ENCODE assay signal across 19 cellular contexts in genomic region chr11:106998126-106998525, GRCh38. TPM values are rescaled to one million over a fixed set of nuclear protein-coding genes. Genes with fewer than 3 reads are reported as not detected.
DNase-seq lines count a peak whose midpoint lies in the region; ATAC-seq and TF ChIP-seq lines count a peak whose summit lies in the region.
"Had no signal": no experiment of that assay in that cellular context is flagged by ENCODE, and none has a peak within 500 bp of the region (broad histone marks: within the 10 kb centered on the region; RNA-seq: fewer than 3 reads in every experiment).

No MANE protein-coding gene starts in this region.

- H2AK5ac ChIP-seq in IMR-90 (ENCODE audit: low read depth, low read length), result no peak overlapping the region

- no peak for TF ChIP-seq POLR2A in IMR-90 (IDR thresholded peaks at IDR 0.05; ENCODE audit: low read depth, low read length)

- peak overlapping the region; percentile 92 for H3K27ac Mint-ChIP-seq in osteocyte (ENCODE audit: unreplicated experiment)
- no peak overlapping the region for H3K27ac Mint-ChIP-seq in activated naive CD8-positive, alpha-beta T cell treated with anti-CD3 and anti-CD28 coated beads, Interleukin-2, amount 50 U/mL, for 24 hours
- H3K27ac Mint-ChIP-seq: mesothelial cell of epicardium; nephron; T-helper 2 cell treated with Interferon-gamma antibody and Interleukin-4, amounts not matched to agents 5 μg/mL and 100 μg/mL, for 36 hours had no signal

- peaks cover 16% of the 10 kb centered on the region for H3K4me1 Mint-ChIP-seq in osteocyte (ENCODE audit: unreplicated experiment)
- H3K4me1 Mint-ChIP-seq in activated naive CD8-positive, alpha-beta T cell treated with anti-CD3 and anti-CD28 coated beads, Interleukin-2, amount 50 U/mL, for 24 hours, result no peaks in the 10 kb centered on the region
- H3K4me1 Mint-ChIP-seq: stimulated activated naive CD8-positive, alpha-beta T cell treated with anti-CD3 and anti-CD28 coated beads, Interleukin-15, amount 100 ng/mL, for 72 hours had no signal

- BruUV-seq in IMR-90 (replicated peaks; lab: Mats Ljungman, UMichigan), result no TSS peak

- no peak overlapping the region for H3K23ac ChIP-seq in IMR-90 (ENCODE audit: low read depth, low read length)

- H4K20me1 ChIP-seq in IMR-90 (ENCODE audit: insufficient read depth, low read length), result no peaks in the 10 kb centered on the region
- H4K20me1 ChIP-seq in fibroblast of lung (ENCODE audit: control insufficient read depth, extremely low read depth, insufficient read depth, low read length), result no peaks in the 10 kb centered on the region

- no CpG with 5 or more reads among the region's 3 CpGs for WGBS in IMR-90 (ENCODE audit: extremely low coverage in 2 of 2, insufficient read length in 1 of 2), 2 experiments

- no peak overlapping the region for H3K4me3 ChIP-seq in IMR-90 (ENCODE audit: insufficient read depth, low read depth, low read length)
- no peak overlapping the region for H3K4me3 ChIP-seq in fibroblast of lung (replicated peaks in 1 of 4; ENCODE audit: control extremely low read depth in 1 of 4, insufficient read depth in 1 of 4, low read depth in 3 of 4, low read length in 4 of 4)
- H3K4me3 ChIP-seq: transverse colon had no signal

- H3K36me3 ChIP-seq in IMR-90 (ENCODE audit: control insufficient read depth, insufficient read depth, low read length) (no peaks in the 10 kb centered on the region), fibroblast of lung (ENCODE audit: control insufficient read depth, insufficient read depth, low read length) (no peaks in the 10 kb centered on the region)
- H3K36me3 ChIP-seq: transverse colon had no signal

- POLR2A ChIA-PET in IMR-90 (lab: Charles Lee; ENCODE audit: unreplicated experiment), result no interaction called here

- no peak overlapping the region for H2BK5ac ChIP-seq in IMR-90 (ENCODE audit: low read depth, low read length, poor library complexity, severe bottlenecking)

- H3K79me2 ChIP-seq in fibroblast of lung (ENCODE audit: control insufficient read depth, insufficient read depth, low read length), result no peaks in the 10 kb centered on the region

- dilution Hi-C loops in IMR-90 (cut with HindIII; ENCODE audit: low sequenced_read_pairs, unreplicated experiment), result no loop called here

- H3K4me3 Mint-ChIP-seq in osteocyte (ENCODE audit: unreplicated experiment), result no peak overlapping the region
- no peak overlapping the region for H3K4me3 Mint-ChIP-seq in activated naive CD8-positive, alpha-beta T cell treated with anti-CD3 and anti-CD28 coated beads, Interleukin-2, amount 50 U/mL, for 24 hours
- H3K4me3 Mint-ChIP-seq: mesothelial cell of epicardium; nephron; stimulated activated naive CD8-positive, alpha-beta T cell treated with anti-CD3 and anti-CD28 coated beads, Interleukin-15, amount 100 ng/mL, for 72 hours; T-helper 2 cell treated with Interferon-gamma antibody and Interleukin-4, amounts not matched to agents 5 μg/mL and 100 μg/mL, for 36 hours had no signal

- H4K91ac ChIP-seq in IMR-90 (ENCODE audit: insufficient read depth, low read depth, low read length), result no peak overlapping the region

- no peak overlapping the region for H3K27ac ChIP-seq in IMR-90 (ENCODE audit: insufficient read depth, low read length)
- H3K27ac ChIP-seq in fibroblast of lung (ENCODE audit: insufficient read depth, low read length), result peak overlapping the region; percentile 2
- H3K27ac ChIP-seq: transverse colon had no signal

- CTCF ChIA-PET in IMR-90 (lab: Yijun Ruan, JAX), result no interaction called here

- no peaks in the 10 kb centered on the region for H3K79me1 ChIP-seq in IMR-90 (ENCODE audit: low read depth in 1 of 2, low read length in 2 of 2)

- H3K9ac ChIP-seq in IMR-90 (ENCODE audit: low read depth, low read length), result no peak overlapping the region
- H3K9ac ChIP-seq in fibroblast of lung (ENCODE audit: insufficient read depth, low read length), result no peak overlapping the region

- no peak for TF ChIP-seq RAD21 in IMR-90 (IDR thresholded peaks at IDR 0.05; ENCODE audit: low read length)

- H3K56ac ChIP-seq in IMR-90 (ENCODE audit: extremely low read depth, insufficient read depth, low read length), result no peak overlapping the region

- no peak overlapping the region for H2AK9ac ChIP-seq in IMR-90 (replicated peaks; ENCODE audit: low read depth, low read length, poor library complexity)

- no peak overlapping the region for H4K8ac ChIP-seq in IMR-90 (ENCODE audit: low read depth in 2 of 2, low read length in 2 of 2)

- H3K4me2 ChIP-seq in IMR-90 (ENCODE audit: low read depth, low read length), result no peak overlapping the region
- H3K4me2 ChIP-seq in fibroblast of lung (ENCODE audit: extremely low read depth, insufficient read depth, low read length), result no peak overlapping the region

- in situ Hi-C loops in IMR-90 (cut with MboI; ENCODE audit: low sequenced_read_pairs), result no loop called here

- TF ChIP-seq CTCF in IMR-90 (conservative IDR thresholded peaks at IDR 0.05; ENCODE audit: low read depth, low read length), result no peak
- TF ChIP-seq CTCF in fibroblast of lung (conservative IDR thresholded peaks at IDR 0.05 in 1 of 2, IDR thresholded peaks at IDR 0.05 in 1 of 2; ENCODE audit: low read depth in 1 of 2, low read length in 2 of 2), result no peak
- no peak for TF ChIP-seq CTCF in osteocyte (IDR thresholded peaks at IDR 0.05)

- no peaks in the 10 kb centered on the region for H3K9me3 Mint-ChIP-seq in osteocyte (ENCODE audit: unreplicated experiment)
- H3K9me3 Mint-ChIP-seq in activated naive CD8-positive, alpha-beta T cell treated with anti-CD3 and anti-CD28 coated beads, Interleukin-2, amount 50 U/mL, for 24 hours, result no peaks in the 10 kb centered on the region
- H3K9me3 Mint-ChIP-seq: mesothelial cell of epicardium; nephron; T-helper 2 cell treated with Interferon-gamma antibody and Interleukin-4, amounts not matched to agents 5 μg/mL and 100 μg/mL, for 36 hours had no signal

- no peaks in the 10 kb centered on the region for H3K9me1 ChIP-seq in IMR-90 (ENCODE audit: insufficient read depth, low read length)

- ATAC-seq in IMR-90 (ENCODE audit: low read depth), result no peak
- no peak for ATAC-seq in activated naive CD8-positive, alpha-beta T cell treated with anti-CD3 and anti-CD28 coated beads, Interleukin-2, amount 50 U/mL, for 24 hours
- ATAC-seq: Panc1; stimulated activated naive CD8-positive, alpha-beta T cell treated with anti-CD3 and anti-CD28 coated beads, Interleukin-15, amount 100 ng/mL, for 72 hours had no signal

- no peak overlapping the region for H2BK120ac ChIP-seq in IMR-90 (ENCODE audit: low read depth, low read length)

- H3K18ac ChIP-seq in IMR-90 (ENCODE audit: low read depth, low read length), result no peak overlapping the region

- no peaks in the 10 kb centered on the region for H3K27me3 Mint-ChIP-seq in osteocyte (ENCODE audit: unreplicated experiment)
- no peaks in the 10 kb centered on the region for H3K27me3 Mint-ChIP-seq in activated naive CD8-positive, alpha-beta T cell treated with anti-CD3 and anti-CD28 coated beads, Interleukin-2, amount 50 U/mL, for 24 hours
- H3K27me3 Mint-ChIP-seq: stimulated activated naive CD8-positive, alpha-beta T cell treated with anti-CD3 and anti-CD28 coated beads, Interleukin-15, amount 100 ng/mL, for 72 hours had no signal

- no peak overlapping the region for H4K5ac ChIP-seq in IMR-90 (ENCODE audit: low read depth, low read length)

- no peaks in the 10 kb centered on the region for H3K36me3 Mint-ChIP-seq in osteocyte (ENCODE audit: unreplicated experiment)
- H3K36me3 Mint-ChIP-seq in activated naive CD8-positive, alpha-beta T cell treated with anti-CD3 and anti-CD28 coated beads, Interleukin-2, amount 50 U/mL, for 24 hours (ENCODE audit: low read depth), result no peaks in the 10 kb centered on the region
- H3K36me3 Mint-ChIP-seq: mesothelial cell of epicardium had no signal

- H3K4me1 ChIP-seq in IMR-90 (ENCODE audit: control insufficient read depth, insufficient read depth, low read length), result no peaks in the 10 kb centered on the region
- H3K4me1 ChIP-seq in fibroblast of lung (ENCODE audit: control insufficient read depth, extremely low read depth, insufficient read depth, low read length), result no peaks in the 10 kb centered on the region
- H3K4me1 ChIP-seq: transverse colon had no signal

- H3K27me3 ChIP-seq in IMR-90 (ENCODE audit: control insufficient read depth, insufficient read depth, low read length) (no peaks in the 10 kb centered on the region), fibroblast of lung (ENCODE audit: control insufficient read depth, insufficient read depth, low read length) (no peaks in the 10 kb centered on the region)
- H3K27me3 ChIP-seq: transverse colon had no signal

- H3K14ac ChIP-seq in IMR-90 (replicated peaks; ENCODE audit: low read depth, low read length), result no peak overlapping the region

- H2BK20ac ChIP-seq in IMR-90 (ENCODE audit: low read depth, low read length), result no peak overlapping the region

- H2AFZ ChIP-seq in IMR-90 (replicated peaks; ENCODE audit: low read length, poor library complexity) (no peak overlapping the region), fibroblast of lung (ENCODE audit: low read length) (no peak overlapping the region)

- DNase-seq in EL (peak; percentile 67), IMR-90 (peak; percentile 11), fibroblast of lung (ENCODE audit: low read depth in 2 of 2) (peak; percentile 74 to 75), osteocyte (ENCODE audit: extremely low spot score, unreplicated experiment) (no peak), NCI-H345 treated with DMSO at 0.1 percent for 48 hours (lab: John Stamatoyannopoulos, UW; ENCODE audit: unreplicated experiment) (no peak), HuH-7 (ENCODE audit: low spot score) (no peak)
- no peak for DNase-seq in activated naive CD8-positive, alpha-beta T cell treated with anti-CD3 and anti-CD28 coated beads, Interleukin-2, amount 50 U/mL, for 24 hours
- DNase-seq: activated CD4-positive, alpha-beta T cell treated with anti-CD3 and anti-CD28 coated beads, Interleukin-2, amount 50 U/mL, for 48 hours; activated T-cell treated with anti-CD3 and anti-CD28 coated beads for 4 hours; cerebellar nuclear complex; effector memory CD4-positive, alpha-beta T cell; NCI-H1092 treated with DMSO at 0.1 percent for 48 hours; stimulated activated naive CD8-positive, alpha-beta T cell treated with anti-CD3 and anti-CD28 coated beads, Interleukin-15, amount 100 ng/mL, for 72 hours; transverse colon had no signal

- no peak overlapping the region for H3K4ac ChIP-seq in IMR-90 (ENCODE audit: low read depth, low read length)

- intact Hi-C loops in IMR-90 (cut with micrococcal nuclease), result no loop called here

- H2BK15ac ChIP-seq in IMR-90 (ENCODE audit: low read depth, low read length), result no peak overlapping the region

- H3K9me3 ChIP-seq in IMR-90 (ENCODE audit: control insufficient read depth, insufficient read depth, low read length), result no peaks in the 10 kb centered on the region
- H3K9me3 ChIP-seq in fibroblast of lung (ENCODE audit: control insufficient read depth, insufficient read depth, low read depth, low read length), result no peaks in the 10 kb centered on the region
- H3K9me3 ChIP-seq: transverse colon had no signal

RNA-seq across cellular contexts. Expression of gene GUCY1A2, which starts 20.1 kb away (rescaled TPM):
- total RNA-seq in IMR-90 (2012; rRNA removed) (under 0.01 TPM in 2 replicates), fibroblast of lung (0.50 and 2.6 TPM in 2 replicates), osteocyte (0.68 and 0.78 TPM in 2 replicates)
- polyA plus RNA-seq in IMR-90 (2012; rRNA removed) (0.03 TPM in 1 of 2 replicates, not detected in the other), fibroblast of lung (0.19 and 1.4 TPM in 2 replicates)
- not detected in 2 replicates for polyA plus RNA-seq in IMR-90 (2012; cell fraction: cytosol; rRNA removed)
- 0.02 TPM in 1 of 2 replicates, not detected in the other for polyA plus RNA-seq in IMR-90 (2012; cell fraction: nucleus; rRNA removed; ENCODE audit: low replicate concordance)
- polyA plus RNA-seq in fibroblast of lung (2012), result 0.17 and 1.2 TPM in 2 replicates
- polyA minus RNA-seq in fibroblast of lung (ENCODE audit: low replicate concordance), result 0.67 and 2.9 TPM in 2 replicates
- total RNA-seq: LHCN-M2 had no signal

Comparison
In these comparisons a context has a peak if more than half of its experiments do, and no peak if none do; other contexts are left out.
1. DNase-seq: peak in EL (single experiment), IMR-90 (single experiment) and fibroblast of lung (2 of 2); none in osteocyte (single experiment), activated naive CD8-positive, alpha-beta T cell treated with anti-CD3 and anti-CD28 coated beads, Interleukin-2, amount 50 U/mL, for 24 hours (single experiment), NCI-H345 treated with DMSO at 0.1 percent for 48 hours (single experiment) and HuH-7 (single experiment).